ENCODE assay signal across 8 cellular contexts in genomic region chr22:28773461-28773867, GRCh38. TPM values are rescaled to one million over a fixed set of nuclear protein-coding genes. Genes with fewer than 3 reads are reported as not detected.
DNase-seq lines count a peak whose midpoint lies in the region; ATAC-seq and TF ChIP-seq lines count a peak whose summit lies in the region.

No MANE protein-coding gene starts in this region.

- H3K9me3 ChIP-seq in sigmoid colon, result peaks cover 0 to 4% (median 0%) of the 10 kb centered on the region in 4 donors

- no peaks in the 10 kb centered on the region for H3K27me3 Mint-ChIP-seq in activated T-cell treated with anti-CD3 and anti-CD28 coated beads, Interleukin-2, amount 50 U/mL, for 24 hours
- no peaks in the 10 kb centered on the region for H3K27me3 Mint-ChIP-seq in T-helper 2 cell treated with Interferon-gamma antibody and Interleukin-4, amounts not matched to agents 5 μg/mL and 100 μg/mL, for 36 hours (ENCODE audit: low read depth)

- no peak for TF ChIP-seq EP300 in sigmoid colon (IDR thresholded peaks at IDR 0.05)

- peak overlapping the region; percentile 98 for H3K27ac Mint-ChIP-seq in activated T-cell treated with anti-CD3 and anti-CD28 coated beads, Interleukin-2, amount 50 U/mL, for 24 hours
- H3K27ac Mint-ChIP-seq in T-helper 2 cell treated with Interferon-gamma antibody and Interleukin-4, amounts not matched to agents 5 μg/mL and 100 μg/mL, for 36 hours, result peak overlapping the region; percentile 98

- TF ChIP-seq POLR2A in sigmoid colon (IDR thresholded peaks at IDR 0.05), result no peak

- 0 to 1% methylated on average over 10 of the region's 10 CpGs for WGBS in sigmoid colon, 2 donors

- H3K27me3 ChIP-seq in foreskin keratinocyte, result no peaks in the 10 kb centered on the region
- H3K27me3 ChIP-seq in sigmoid colon, result no peaks in the 10 kb centered on the region

- H3K9me3 Mint-ChIP-seq in activated T-cell treated with anti-CD3 and anti-CD28 coated beads, Interleukin-2, amount 50 U/mL, for 24 hours, result peaks cover 4% of the 10 kb centered on the region
- H3K9me3 Mint-ChIP-seq in T-helper 2 cell treated with Interferon-gamma antibody and Interleukin-4, amounts not matched to agents 5 μg/mL and 100 μg/mL, for 36 hours, result no peaks in the 10 kb centered on the region

- H3K4me1 Mint-ChIP-seq in activated T-cell treated with anti-CD3 and anti-CD28 coated beads, Interleukin-2, amount 50 U/mL, for 24 hours (ENCODE audit: low read depth), result peaks cover 32% of the 10 kb centered on the region
- H3K4me1 Mint-ChIP-seq in T-helper 2 cell treated with Interferon-gamma antibody and Interleukin-4, amounts not matched to agents 5 μg/mL and 100 μg/mL, for 36 hours (ENCODE audit: low read depth), result peaks cover 16% of the 10 kb centered on the region

- H3K4me3 Mint-ChIP-seq in activated T-cell treated with anti-CD3 and anti-CD28 coated beads, Interleukin-2, amount 50 U/mL, for 24 hours, result peak overlapping the region; percentile 87
- H3K4me3 Mint-ChIP-seq in T-helper 2 cell treated with Interferon-gamma antibody and Interleukin-4, amounts not matched to agents 5 μg/mL and 100 μg/mL, for 36 hours, result peak overlapping the region; percentile 100

- no peak for DNase-seq in activated T-cell treated with anti-CD3 and anti-CD28 coated beads, Interleukin-2, amount 50 U/mL, for 24 hours
- no peak for DNase-seq in activated T-cell treated with anti-CD3 and anti-CD28 coated beads, Interleukin-2, amount 50 U/mL, for 1 hour
- peak; percentile 27 for DNase-seq in T-helper 2 cell treated with Interferon-gamma antibody and Interleukin-4, amounts not matched to agents 5 μg/mL and 100 μg/mL, for 36 hours (ENCODE audit: low spot score)
- peak; percentile 13 to 28 for DNase-seq in foreskin keratinocyte
- no peak for DNase-seq in sigmoid colon
- DNase-seq in NCI-H1694 (lab: John Stamatoyannopoulos, UW), result no peak
- no peak for DNase-seq in NCI-H2227 (lab: John Stamatoyannopoulos, UW; ENCODE audit: unreplicated experiment)

- peak overlapping the region; percentile 63 to 99 (median 95) for H3K4me3 ChIP-seq in sigmoid colon

- intact Hi-C loops in sigmoid colon (cut with DNase I), result loop anchor here (1.0 to 2.0 kb wide), 2 partner anchors 26 to 31 kb away; partner anchors contain the start of gene HSCB

- H3K36me3 Mint-ChIP-seq in activated T-cell treated with anti-CD3 and anti-CD28 coated beads, Interleukin-2, amount 50 U/mL, for 24 hours (ENCODE audit: low read depth), result peaks cover 44% of the 10 kb centered on the region
- H3K36me3 Mint-ChIP-seq in T-helper 2 cell treated with Interferon-gamma antibody and Interleukin-4, amounts not matched to agents 5 μg/mL and 100 μg/mL, for 36 hours (ENCODE audit: low read depth), result peaks cover 25% of the 10 kb centered on the region

- no peak for TF ChIP-seq CTCF in foreskin keratinocyte (conservative IDR thresholded peaks at IDR 0.05)
- no peak for TF ChIP-seq CTCF in sigmoid colon (IDR thresholded peaks at IDR 0.05)

- H3K27ac ChIP-seq in foreskin keratinocyte (peak overlapping the region; percentile 85), sigmoid colon (peak overlapping the region; percentile 97 to 100 (median 100))

- H3K4me1 ChIP-seq in foreskin keratinocyte (no peaks in the 10 kb centered on the region), sigmoid colon (peaks cover 0 to 42% (median 27%) of the 10 kb centered on the region in 4 donors)

- peaks cover 0 to 31% (median 0%) of the 10 kb centered on the region in 4 donors for H3K36me3 ChIP-seq in sigmoid colon

- ATAC-seq in HG02981 (IDR thresholded peaks at IDR 0.05; ENCODE audit: unreplicated experiment) (peak; percentile 6), foreskin keratinocyte (no peak)

RNA-seq across cellular contexts. Expression of gene CCDC117, which starts 1.0 kb away (rescaled TPM):
- total RNA-seq in foreskin keratinocyte, result 12.6 and 15.4 TPM in 2 replicates
- 4.5 and 6.2 TPM in 2 replicates for polyA plus RNA-seq in foreskin keratinocyte
- total RNA-seq in sigmoid colon, result 10 to 100 TPM; 23.9 to 33.2 (median 29.8) TPM
- polyA plus RNA-seq in sigmoid colon, result 10 to 100 TPM in 1 of 3 donors, 1 to 10 TPM in 2; 9.6 to 10.4 (median 9.6) TPM

RNA-seq across cellular contexts. Expression of gene XBP1, which starts 26.9 kb away (rescaled TPM):
- total RNA-seq in foreskin keratinocyte (107 and 139 TPM in 2 replicates), sigmoid colon (100 to 1,000 TPM in 2 of 4 donors, 10 to 100 TPM in 2; 76.7 to 126 (median 106) TPM)
- polyA plus RNA-seq in foreskin keratinocyte (88.5 and 106 TPM in 2 replicates), sigmoid colon (100 to 1,000 TPM in 2 of 3 donors, 10 to 100 TPM in 1; 87.6 to 134 (median 106) TPM)

RNA-seq across cellular contexts. Expression of gene HSCB, which starts 31.6 kb away (rescaled TPM):
- total RNA-seq in foreskin keratinocyte (9.3 and 12.0 TPM in 2 replicates), sigmoid colon (10 to 100 TPM; 29.9 to 67.5 (median 32.5) TPM)
- polyA plus RNA-seq in foreskin keratinocyte (13.8 and 14.4 TPM in 2 replicates), sigmoid colon (10 to 100 TPM; 16.6 to 28.8 (median 19.5) TPM)

RNA-seq across cellular contexts. Expression of gene CHEK2, which starts 31.8 kb away (rescaled TPM):
- total RNA-seq in foreskin keratinocyte, result 22.4 and 22.5 TPM in 2 replicates
- 20.4 and 25.2 TPM in 2 replicates for polyA plus RNA-seq in foreskin keratinocyte
- 1 to 10 TPM; 2.8 to 4.6 (median 3.6) TPM for total RNA-seq in sigmoid colon
- 10 to 100 TPM; 10.2 to 17.4 (median 10.6) TPM for polyA plus RNA-seq in sigmoid colon

Comparison
In these comparisons a context has a peak if more than half of its experiments do, and no peak if none do; other contexts are left out.
1. DNase-seq: peak in T-helper 2 cell treated with Interferon-gamma antibody and Interleukin-4, amounts not matched to agents 5 μg/mL and 100 μg/mL, for 36 hours (single experiment) and foreskin keratinocyte (2 of 2); none in activated T-cell treated with anti-CD3 and anti-CD28 coated beads, Interleukin-2, amount 50 U/mL, for 24 hours (single experiment), activated T-cell treated with anti-CD3 and anti-CD28 coated beads, Interleukin-2, amount 50 U/mL, for 1 hour (single experiment), sigmoid colon (single experiment), NCI-H1694 (single experiment) and NCI-H2227 (single experiment).